Comparison of ENCODE assay signal across 18 cellular contexts in the genomic region with DNA sequence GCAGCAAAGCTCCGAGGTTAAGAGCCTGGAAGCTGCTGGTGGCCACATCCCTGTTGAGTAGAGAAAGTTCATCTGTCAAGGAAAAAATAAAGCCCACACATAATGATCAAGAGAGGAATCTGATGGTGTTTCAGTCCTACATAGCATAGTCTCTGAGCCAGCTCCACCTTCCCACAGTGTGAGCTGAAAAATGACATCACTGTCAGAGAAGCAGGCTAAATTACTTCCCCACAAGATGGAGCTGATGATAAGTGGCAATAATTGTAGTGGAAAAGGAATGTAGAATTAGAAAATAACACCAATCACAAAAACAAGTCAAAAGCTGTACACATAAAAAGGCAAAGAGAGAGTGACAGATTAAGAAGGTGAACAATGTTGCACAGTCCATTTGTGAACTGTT.
DNase-seq lines count a peak whose midpoint lies in the region; ATAC-seq and TF ChIP-seq lines count a peak whose summit lies in the region.
"Had no signal": no experiment of that assay in that cellular context is flagged by ENCODE, and none has a peak within 500 bp of the region (broad histone marks: within the 10 kb centered on the region; RNA-seq: fewer than 3 reads in every experiment).

No MANE protein-coding gene starts in this region.

- peak; percentile 55 for DNase-seq in AG20443 (ENCODE audit: low spot score)
- DNase-seq in H4 (ENCODE audit: low spot score): peak; percentile 46
- peak; percentile 37 for DNase-seq in kidney glomerular epithelial cell (lab: John Stamatoyannopoulos, UW)
- DNase-seq in activated T-helper 2 cell treated with anti-CD3 and anti-CD28 coated beads, Interferon-gamma antibody, Interleukin-2, Interleukin-4, amounts not matched to agents 10 μg/mL and 5 μg/mL and 100 μg/mL, durations not matched to agents 14 hours and 24 hours and 36 hours (ENCODE audit: low spot score): no peak
- DNase-seq in CD14-positive monocyte (ENCODE audit: low spot score): no peak
- DNase-seq: activated CD4-positive, alpha-beta T cell treated with anti-CD3 and anti-CD28 coated beads, Interleukin-2, amount 10 ng/mL, durations not matched to agents 24 days and 14 days; BE2C; H9; KG1; midbrain; NCI-H1930; NCI-H82; Right ventricle myocardium superior; stimulated activated naive CD8-positive, alpha-beta T cell treated with anti-CD3 and anti-CD28 coated beads, Interleukin-15, Interleukin-2, amounts not matched to agents 100 U/mL and 50 U/mL, for 24 hours had no signal

- H3K4me1 Mint-ChIP-seq in activated T-helper 2 cell treated with anti-CD3 and anti-CD28 coated beads, Interferon-gamma antibody, Interleukin-2, Interleukin-4, amounts not matched to agents 10 μg/mL and 5 μg/mL and 100 μg/mL, durations not matched to agents 14 hours and 24 hours and 36 hours (ENCODE audit: low read depth): no peaks in the 10 kb centered on the region
- H3K4me1 Mint-ChIP-seq in CD14-positive monocyte: no peaks in the 10 kb centered on the region
- H3K4me1 Mint-ChIP-seq: activated CD4-positive, alpha-beta T cell treated with anti-CD3 and anti-CD28 coated beads, Interleukin-2, amount 10 ng/mL, durations not matched to agents 24 days and 14 days; activated naive CD4-positive, alpha-beta T cell treated with anti-CD3 and anti-CD28 coated beads, Interleukin-2, amount 50 U/mL, for 24 hours had no signal

- H3K27ac Mint-ChIP-seq in activated T-helper 2 cell treated with anti-CD3 and anti-CD28 coated beads, Interferon-gamma antibody, Interleukin-2, Interleukin-4, amounts not matched to agents 10 μg/mL and 5 μg/mL and 100 μg/mL, durations not matched to agents 14 hours and 24 hours and 36 hours: no peak overlapping the region
- peak overlapping the region in 1 of 7 donors; percentile 45 for H3K27ac Mint-ChIP-seq in CD14-positive monocyte
- H3K27ac Mint-ChIP-seq: activated CD4-positive, alpha-beta T cell treated with anti-CD3 and anti-CD28 coated beads, Interleukin-2, amount 10 ng/mL, durations not matched to agents 24 days and 14 days; activated naive CD4-positive, alpha-beta T cell treated with anti-CD3 and anti-CD28 coated beads, Interleukin-2, amount 50 U/mL, for 24 hours; H9 had no signal

- no peak for ATAC-seq in GM21717 (IDR thresholded peaks at IDR 0.05; ENCODE audit: unreplicated experiment)
- no peak for ATAC-seq in HG03342 (IDR thresholded peaks at IDR 0.05; ENCODE audit: unreplicated experiment)
- ATAC-seq: stimulated activated naive CD8-positive, alpha-beta T cell treated with anti-CD3 and anti-CD28 coated beads, Interleukin-15, Interleukin-2, amounts not matched to agents 100 U/mL and 50 U/mL, for 24 hours had no signal

- peaks cover 19% of the 10 kb centered on the region for H3K27me3 Mint-ChIP-seq in activated T-helper 2 cell treated with anti-CD3 and anti-CD28 coated beads, Interferon-gamma antibody, Interleukin-2, Interleukin-4, amounts not matched to agents 10 μg/mL and 5 μg/mL and 100 μg/mL, durations not matched to agents 14 hours and 24 hours and 36 hours (ENCODE audit: low read depth)
- H3K27me3 Mint-ChIP-seq in CD14-positive monocyte (ENCODE audit: low read depth in 3 of 3): no peaks in the 10 kb centered on the region

- no peak overlapping the region for H3K27ac ChIP-seq in VCaP

- TF ChIP-seq CTCF in VCaP (conservative IDR thresholded peaks at IDR 0.05) (0 out of 2 replicates have a peak, but pooled peaks have one; percentile 13), CD14-positive monocyte (IDR thresholded peaks at IDR 0.05) (no peak)

- H3K9me3 Mint-ChIP-seq in activated T-helper 2 cell treated with anti-CD3 and anti-CD28 coated beads, Interferon-gamma antibody, Interleukin-2, Interleukin-4, amounts not matched to agents 10 μg/mL and 5 μg/mL and 100 μg/mL, durations not matched to agents 14 hours and 24 hours and 36 hours: no peaks in the 10 kb centered on the region
- H3K9me3 Mint-ChIP-seq in CD14-positive monocyte: no peaks in the 10 kb centered on the region
- H3K9me3 Mint-ChIP-seq: activated CD4-positive, alpha-beta T cell treated with anti-CD3 and anti-CD28 coated beads, Interleukin-2, amount 10 ng/mL, durations not matched to agents 24 days and 14 days; activated naive CD4-positive, alpha-beta T cell treated with anti-CD3 and anti-CD28 coated beads, Interleukin-2, amount 50 U/mL, for 24 hours had no signal

- H3K4me3 Mint-ChIP-seq in activated T-helper 2 cell treated with anti-CD3 and anti-CD28 coated beads, Interferon-gamma antibody, Interleukin-2, Interleukin-4, amounts not matched to agents 10 μg/mL and 5 μg/mL and 100 μg/mL, durations not matched to agents 14 hours and 24 hours and 36 hours (ENCODE audit: low read depth): no peak overlapping the region
- H3K4me3 Mint-ChIP-seq in CD14-positive monocyte: no peak overlapping the region
- H3K4me3 Mint-ChIP-seq: activated CD4-positive, alpha-beta T cell treated with anti-CD3 and anti-CD28 coated beads, Interleukin-2, amount 10 ng/mL, durations not matched to agents 24 days and 14 days; activated naive CD4-positive, alpha-beta T cell treated with anti-CD3 and anti-CD28 coated beads, Interleukin-2, amount 50 U/mL, for 24 hours; H9 had no signal

- H3K36me3 Mint-ChIP-seq in activated T-helper 2 cell treated with anti-CD3 and anti-CD28 coated beads, Interferon-gamma antibody, Interleukin-2, Interleukin-4, amounts not matched to agents 10 μg/mL and 5 μg/mL and 100 μg/mL, durations not matched to agents 14 hours and 24 hours and 36 hours (ENCODE audit: low read depth): no peaks in the 10 kb centered on the region
- no peaks in the 10 kb centered on the region for H3K36me3 Mint-ChIP-seq in CD14-positive monocyte
- H3K36me3 Mint-ChIP-seq: activated naive CD4-positive, alpha-beta T cell treated with anti-CD3 and anti-CD28 coated beads, Interleukin-2, amount 50 U/mL, for 24 hours had no signal

- intact Hi-C loops in activated T-helper 2 cell treated with anti-CD3 and anti-CD28 coated beads, Interferon-gamma antibody, Interleukin-2, Interleukin-4, amounts not matched to agents 10 μg/mL and 5 μg/mL and 100 μg/mL, durations not matched to agents 14 hours and 24 hours and 36 hours (cut with micrococcal nuclease): no loop called here
- intact Hi-C loops in CD14-positive monocyte (cut with micrococcal nuclease): no loop called here

Comparison
In these comparisons a context has a peak if more than half of its experiments do, and no peak if none do; other contexts are left out.
1. DNase-seq: peak in AG20443 (single experiment), H4 (single experiment) and kidney glomerular epithelial cell (single experiment); none in activated T-helper 2 cell treated with anti-CD3 and anti-CD28 coated beads, Interferon-gamma antibody, Interleukin-2, Interleukin-4, amounts not matched to agents 10 μg/mL and 5 μg/mL and 100 μg/mL, durations not matched to agents 14 hours and 24 hours and 36 hours (single experiment) and CD14-positive monocyte (single experiment).